In the genomic region with DNA sequence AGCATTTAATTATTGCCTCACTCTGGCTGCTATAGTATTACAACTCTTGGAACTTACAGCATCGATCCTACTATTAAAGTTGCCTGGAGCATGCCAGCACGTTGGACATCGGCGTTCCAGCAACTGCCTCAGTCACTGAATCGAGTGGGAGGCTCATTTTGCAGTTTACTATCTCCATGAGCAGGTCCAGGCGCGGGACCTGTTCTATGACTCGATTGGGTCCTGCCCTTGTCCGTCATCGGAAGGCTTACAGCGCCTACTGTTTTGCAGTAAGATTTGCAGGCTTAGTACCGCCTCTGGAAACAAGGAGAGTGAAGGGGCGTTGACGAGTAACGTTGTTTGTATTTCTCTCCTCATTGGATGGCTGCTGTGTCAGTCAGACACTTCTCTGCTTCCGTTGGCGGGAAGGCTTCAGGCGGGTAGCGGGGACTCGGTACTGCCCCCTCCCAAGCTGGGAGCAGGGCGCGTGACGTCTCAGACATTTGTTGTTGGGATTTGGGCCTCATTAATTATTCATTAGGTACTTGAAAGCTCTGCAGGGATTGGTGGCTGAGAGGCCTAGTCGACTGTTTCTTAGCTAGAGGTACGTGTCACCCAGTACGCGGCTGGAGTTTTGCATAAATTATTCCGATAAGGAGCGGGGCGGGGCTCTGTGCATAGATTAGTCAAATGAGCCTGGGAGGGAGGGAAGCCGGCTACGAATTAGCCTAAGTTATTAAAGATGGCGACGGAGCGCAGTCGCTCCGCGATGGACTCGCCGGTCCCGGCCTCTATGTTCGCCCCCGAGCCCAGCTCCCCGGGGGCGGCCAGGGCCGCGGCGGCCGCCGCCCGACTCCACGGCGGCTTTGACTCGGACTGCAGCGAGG, we compare ENCODE assay signal across 8 cellular contexts. TPM values are rescaled to one million over a fixed set of nuclear protein-coding genes. Genes with fewer than 3 reads are reported as not detected.
A peak's percentile ranks its signal among the peaks of the same experiment; 100 is the strongest.
DNase-seq lines count a peak whose midpoint lies in the region; ATAC-seq and TF ChIP-seq lines count a peak whose summit lies in the region.

A gene (plus strand): TSS at position 710 of the 866 bp plus-strand sequence. CDS start 12 bp downstream, at position 722.

- H3K36me3 ChIP-seq in Karpas-422 (ENCODE audit: insufficient read depth, low read length) (peaks cover 10% of the 10 kb centered on the region; the same call in 1 of the 2 replicates), esophagus squamous epithelium (peaks cover 0 to 18% (median 0%) of the 10 kb centered on the region in 3 donors)

- H3K27ac ChIP-seq in Karpas-422 (ENCODE audit: low read length) (peak within 1 kb of the TSS; percentile 81), esophagus squamous epithelium (peak within 1 kb of the TSS; percentile 96 to 100 (median 98))

- peak within 1 kb of the TSS; percentile 95 for H3K9ac ChIP-seq in Karpas-422 (ENCODE audit: low read length)

- 0% methylated on average over 21 to 28 of the region's 55 CpGs for WGBS in esophagus squamous epithelium, 2 donors

- H3K27me3 ChIP-seq in Karpas-422 (ENCODE audit: low read length) (no peaks in the 10 kb centered on the region), esophagus squamous epithelium (no peaks in the 10 kb centered on the region)

- peaks cover 24% of the 10 kb centered on the region for H4K20me1 ChIP-seq in Karpas-422 (ENCODE audit: insufficient read depth, low read depth, low read length)

- no peaks in the 10 kb centered on the region for H3K9me3 ChIP-seq in Karpas-422 (ENCODE audit: low read length)
- no peaks in the 10 kb centered on the region for H3K9me3 ChIP-seq in esophagus squamous epithelium

- peak within 1 kb of the TSS; percentile 79 for H3K4me3 ChIP-seq in Karpas-422 (ENCODE audit: low read length)
- peak within 1 kb of the TSS; percentile 87 to 99 (median 96) for H3K4me3 ChIP-seq in esophagus squamous epithelium

- H3K9me2 ChIP-seq in Karpas-422 (replicated peaks; ENCODE audit: insufficient read depth, low read length): no peaks in the 10 kb centered on the region

- peak within 1 kb of the TSS; percentile 29 for H2AFZ ChIP-seq in Karpas-422 (ENCODE audit: low read length)

- peak in 2 of 6 experiments; percentile 4 to 12 for TF ChIP-seq CTCF in esophagus squamous epithelium (IDR thresholded peaks at IDR 0.05)

- H3K79me2 ChIP-seq in Karpas-422 (ENCODE audit: low read length): peaks cover 47% of the 10 kb centered on the region

- peak within 1 kb of the TSS; percentile 97 for H3K4me2 ChIP-seq in Karpas-422 (ENCODE audit: low read depth, low read length, poor library complexity, severe bottlenecking)

- H3K4me1 ChIP-seq in Karpas-422 (ENCODE audit: low read length) (peaks cover 59% of the 10 kb centered on the region), esophagus squamous epithelium (peaks cover 14 to 56% (median 27%) of the 10 kb centered on the region in 3 donors)

- intact Hi-C loops in esophagus squamous epithelium (cut with DNase I): loop anchor here (5.0 kb wide), 1 partner anchor 42 kb away; no protein-coding TSS in a partner anchor

- peak in 3 of 4 donors; percentile 88 to 99 (median 97) for TF ChIP-seq POLR2A in esophagus squamous epithelium (IDR thresholded peaks at IDR 0.05)

- peak; percentile 96 for DNase-seq in DMS79 treated with DMSO at 0.1 percent for 48 hours (lab: John Stamatoyannopoulos, UW)
- DNase-seq in Karpas-422: peak; percentile 100
- peak; percentile 100 for DNase-seq in RKO (ENCODE audit: low spot score)
- DNase-seq in activated T-helper 1 cell treated with Interleukin-2 at 50 U/mL for 16 hours (ENCODE audit: low read depth): peak; percentile 93
- DNase-seq in esophagus squamous epithelium (lab: John Stamatoyannopoulos, UW): peak; percentile 99
- peak; percentile 100 for DNase-seq in myocyte (ENCODE audit: low read depth)
- peak; percentile 85 to 96 for DNase-seq in stimulated activated CD8-positive, alpha-beta memory T cell treated with anti-CD3 and anti-CD28 coated beads, Interleukin-7, amount 100 ng/mL, for 48 hours (ENCODE audit: extremely low read depth in 1 of 2, low read depth in 1 of 2)

- ATAC-seq in GM21825 (IDR thresholded peaks at IDR 0.05; ENCODE audit: unreplicated experiment): peak; percentile 64

RNA-seq across cellular contexts. Expression of the gene that starts here (rescaled TPM):
- total RNA-seq in Karpas-422 (2014; rRNA removed; shearing (Covaris generic); ENCODE audit: low replicate concordance): 47.6 and 53.4 TPM in 2 replicates
- total RNA-seq in esophagus squamous epithelium: 10 to 100 TPM; 15.3 to 37.4 (median 32.0) TPM
- total RNA-seq in myocyte: 31.4 and 36.9 TPM in 2 replicates
- polyA plus RNA-seq in myocyte (2012): 36.3 TPM

Comparison
In these comparisons a context has a peak if more than half of its experiments do, and no peak if none do; other contexts are left out.
1. Peak in every context shown above with its lines: DNase-seq, ATAC-seq, H3K4me3 ChIP-seq and H3K27ac ChIP-seq.